In the genomic region with DNA sequence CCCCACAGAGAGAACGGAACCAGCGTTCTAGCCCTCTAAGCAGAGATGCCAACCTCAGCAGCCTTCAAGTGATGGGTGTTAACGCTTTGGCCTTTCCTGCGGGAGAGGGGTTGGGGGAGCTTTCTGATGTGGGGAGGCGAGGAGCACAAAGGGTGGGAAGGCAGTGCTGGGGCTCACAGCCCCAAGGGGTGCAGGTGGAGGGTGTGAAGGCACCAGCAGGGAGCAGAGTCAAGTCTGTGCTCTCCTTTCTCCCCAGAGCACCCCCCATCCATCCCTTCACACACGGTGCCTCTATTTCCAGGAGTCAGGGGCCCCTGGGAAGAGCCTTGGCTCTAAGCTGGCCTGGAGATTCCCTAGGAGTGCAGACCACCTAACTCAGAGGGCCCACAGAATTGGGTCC, we compare ENCODE assay signal across 15 cellular contexts. TPM values are rescaled to one million over a fixed set of nuclear protein-coding genes. Genes with fewer than 3 reads are reported as not detected.
DNase-seq lines count a peak whose midpoint lies in the region; ATAC-seq lines count a peak whose summit lies in the region.
"Had no signal": no experiment of that assay in that cellular context is flagged by ENCODE, and none has a peak within 500 bp of the region (broad histone marks: within the 10 kb centered on the region; RNA-seq: fewer than 3 reads in every experiment).

No MANE protein-coding gene starts in this region.

- H3K4ac ChIP-seq in neuronal stem cell (ENCODE audit: low read length), result no peak overlapping the region

- no peaks in the 10 kb centered on the region for H3K4me1 ChIP-seq in neuronal stem cell (ENCODE audit: control insufficient read depth in 2 of 2, insufficient read depth in 1 of 2, low read depth in 1 of 2, low read length in 2 of 2)
- H3K4me1 ChIP-seq: Caco-2 had no signal

- H2BK12ac ChIP-seq in neuronal stem cell (ENCODE audit: low read length), result no peak overlapping the region

- H3K14ac ChIP-seq in neuronal stem cell (ENCODE audit: low read length), result no peak overlapping the region

- H3K9me3 ChIP-seq in T-helper 17 cell (ENCODE audit: control insufficient read depth, low read length, poor library complexity, severe bottlenecking), result no peaks in the 10 kb centered on the region
- H3K9me3 ChIP-seq in neuronal stem cell (replicated peaks in 1 of 2; ENCODE audit: control insufficient read depth in 2 of 2, insufficient read depth in 1 of 2, low read depth in 1 of 2, low read length in 2 of 2), result peaks cover 0 to 2% of the 10 kb centered on the region in 2 donors
- H3K9me3 ChIP-seq: Caco-2 had no signal

- no peak overlapping the region for H3K4me3 ChIP-seq in H7 (ENCODE audit: insufficient read depth, low read depth, low read length)
- no peak overlapping the region for H3K4me3 ChIP-seq in neuronal stem cell (ENCODE audit: low read length in 2 of 2)

- no peak overlapping the region for H2BK15ac ChIP-seq in neuronal stem cell (ENCODE audit: low read length)

- no peak for ATAC-seq in T-helper 17 cell
- ATAC-seq: CD8-positive, alpha-beta T cell had no signal

- H2BK120ac ChIP-seq in neuronal stem cell (ENCODE audit: low read depth, low read length), result no peak overlapping the region

- peak; percentile 18 for DNase-seq in H7
- no peak for DNase-seq in T-helper 17 cell
- no peak for DNase-seq in neuronal stem cell (ENCODE audit: low spot score)
- no peak for DNase-seq in NCI-H2171 (lab: John Stamatoyannopoulos, UW)
- no peak for DNase-seq in NCI-H187 treated with DMSO at 0.1 percent for 48 hours (lab: John Stamatoyannopoulos, UW)
- no peak for DNase-seq in DMS79 (lab: John Stamatoyannopoulos, UW)
- DNase-seq: Caco-2; CD4-positive, CD25-positive, alpha-beta regulatory T cell; CD8-positive, alpha-beta T cell; DMS 273 treated with DMSO at 0.1 percent for 48 hours; DMS79 treated with DMSO at 0.1 percent for 48 hours; GF-D8; GOT3; HCEC 1CT had no signal

- no peak overlapping the region for H3K4me3 Mint-ChIP-seq in T-helper 17 cell
- H3K4me3 Mint-ChIP-seq: CD4-positive, CD25-positive, alpha-beta regulatory T cell; CD8-positive, alpha-beta T cell had no signal

- peaks cover 2% of the 10 kb centered on the region for H3K79me1 ChIP-seq in neuronal stem cell (ENCODE audit: low read depth, low read length)

- no peak overlapping the region for H3K18ac ChIP-seq in neuronal stem cell (ENCODE audit: low read length)

- no CpG with 5 or more reads among the region's 6 CpGs for WGBS in neuronal stem cell (ENCODE audit: extremely low coverage in 2 of 2, insufficient read length in 2 of 2, insufficient replicate concordance in 1 of 2), 2 donors

- H3K36me3 ChIP-seq in H7 (replicated peaks; ENCODE audit: control insufficient read depth, insufficient read depth, low read length) (peaks cover 15% of the 10 kb centered on the region), neuronal stem cell (replicated peaks in 1 of 2; ENCODE audit: control insufficient read depth in 2 of 2, insufficient read depth in 2 of 2, low read length in 2 of 2) (peaks cover 25 to 64% of the 10 kb centered on the region in 2 donors)

- H3K4me1 Mint-ChIP-seq in T-helper 17 cell, result peaks cover 17% of the 10 kb centered on the region

- H3K27me3 ChIP-seq in H7 (ENCODE audit: control insufficient read depth, insufficient read depth, low read length) (no peaks in the 10 kb centered on the region), neuronal stem cell (ENCODE audit: control insufficient read depth in 3 of 3, insufficient read depth in 3 of 3, low read depth in 1 of 3, low read length in 3 of 3) (no peaks in the 10 kb centered on the region)

- H3K36me3 Mint-ChIP-seq in T-helper 17 cell (ENCODE audit: low read depth), result peaks cover 5% of the 10 kb centered on the region

- H4K8ac ChIP-seq in neuronal stem cell (ENCODE audit: low read depth, low read length), result no peak overlapping the region

- H3K27ac ChIP-seq in neuronal stem cell (replicated peaks; ENCODE audit: low read length), result no peak overlapping the region
- H3K27ac ChIP-seq: C4-2B had no signal

- H3K23ac ChIP-seq in neuronal stem cell (ENCODE audit: low read depth, low read length, poor library complexity), result no peak overlapping the region

- H2AFZ ChIP-seq in neuronal stem cell (ENCODE audit: low read length), result no peak overlapping the region

- H3K4me2 ChIP-seq in neuronal stem cell (ENCODE audit: insufficient read depth, low read length, poor library complexity, severe bottlenecking), result no peak overlapping the region

- H3K27me3 Mint-ChIP-seq in T-helper 17 cell, result no peaks in the 10 kb centered on the region
- H3K27me3 Mint-ChIP-seq: CD4-positive, CD25-positive, alpha-beta regulatory T cell had no signal

- no peak overlapping the region for H3K9ac ChIP-seq in neuronal stem cell (ENCODE audit: low read depth, low read length, poor library complexity)

- no peak overlapping the region for H4K91ac ChIP-seq in neuronal stem cell (ENCODE audit: low read depth, low read length, poor library complexity)

- no peak overlapping the region for H2AK5ac ChIP-seq in neuronal stem cell (ENCODE audit: low read depth, low read length)

- H2BK5ac ChIP-seq in neuronal stem cell (ENCODE audit: low read length), result peak overlapping the region; percentile 53

- H3K27ac Mint-ChIP-seq in T-helper 17 cell, result peak overlapping the region; percentile 82
- H3K27ac Mint-ChIP-seq: CD8-positive, alpha-beta T cell had no signal

RNA-seq across cellular contexts. Expression of gene C15orf62, which starts 4.1 kb away (rescaled TPM):
- 0.31 and 0.48 TPM in 2 replicates for total RNA-seq in H7 (2014; rRNA removed; shearing (Covaris generic))
- total RNA-seq in T-helper 17 cell, result 1 to 10 TPM in 1 of 2 donors, under 1 TPM in 1; 0.89 to 1.2 TPM
- 0.03 TPM for polyA plus RNA-seq in neuronal stem cell (2013, experiment 1 of 2)
- polyA plus RNA-seq in neuronal stem cell (2013, experiment 2 of 2), result not detected

RNA-seq across cellular contexts. Expression of gene GCHFR, which starts 10.0 kb away (rescaled TPM):
- 58.3 and 60.9 TPM in 2 replicates for total RNA-seq in H7 (2014; rRNA removed; shearing (Covaris generic))
- total RNA-seq in T-helper 17 cell, result 10 to 100 TPM; 16.4 to 20.5 TPM
- polyA plus RNA-seq in neuronal stem cell (2013, experiment 1 of 2), result 1.4 TPM
- polyA plus RNA-seq in neuronal stem cell (2013, experiment 2 of 2), result 1.7 TPM

RNA-seq across cellular contexts. Expression of gene RMDN3, which starts 18.8 kb away (rescaled TPM):
- 9.6 and 14.2 TPM in 2 replicates for total RNA-seq in H7 (2014; rRNA removed; shearing (Covaris generic))
- total RNA-seq in T-helper 17 cell, result 10 to 100 TPM; 31.4 to 33.1 TPM
- polyA plus RNA-seq in neuronal stem cell (2013, experiment 1 of 2), result 9.7 TPM
- 9.2 TPM for polyA plus RNA-seq in neuronal stem cell (2013, experiment 2 of 2)

RNA-seq across cellular contexts. Expression of gene ZFYVE19, which starts 33.0 kb away (rescaled TPM):
- 25.5 and 30.0 TPM in 2 replicates for total RNA-seq in H7 (2014; rRNA removed; shearing (Covaris generic))
- total RNA-seq in T-helper 17 cell, result 10 to 100 TPM; 19.5 to 22.7 TPM
- polyA plus RNA-seq in neuronal stem cell (2013, experiment 1 of 2), result 7.3 TPM
- 8.2 TPM for polyA plus RNA-seq in neuronal stem cell (2013, experiment 2 of 2)

RNA-seq across cellular contexts. Expression of gene DNAJC17, which starts 33.4 kb away (rescaled TPM):
- total RNA-seq in H7 (2014; rRNA removed; shearing (Covaris generic)), result 28.2 and 34.6 TPM in 2 replicates
- total RNA-seq in T-helper 17 cell, result 10 to 100 TPM; 24.1 to 27.7 TPM
- 41.3 TPM for polyA plus RNA-seq in neuronal stem cell (2013, experiment 1 of 2)
- polyA plus RNA-seq in neuronal stem cell (2013, experiment 2 of 2), result 37.8 TPM
